In the genomic region with DNA sequence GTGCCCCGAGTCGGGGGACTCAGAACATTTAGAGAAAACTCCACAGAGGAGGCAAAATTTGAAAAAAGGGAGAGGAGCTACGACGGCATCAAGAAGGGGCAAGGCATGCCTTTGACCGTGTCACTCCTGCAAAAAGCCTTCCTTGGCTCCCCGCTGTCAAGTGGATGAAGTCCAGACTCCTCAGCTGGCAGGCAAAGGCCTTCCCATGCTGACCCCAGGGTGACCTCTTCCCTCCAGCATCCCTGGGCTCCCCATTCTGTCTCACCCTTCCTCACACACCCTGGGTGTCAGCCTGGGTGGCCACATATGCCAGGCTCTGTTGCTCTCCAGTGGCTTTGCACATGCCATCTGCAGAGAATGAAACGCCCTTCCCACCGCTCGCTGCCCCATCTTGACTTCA, we compare ENCODE assay signal across 17 cellular contexts.
"Had no signal": no experiment of that assay in that cellular context is flagged by ENCODE, and none has a peak within 500 bp of the region (broad histone marks: within the 10 kb centered on the region; RNA-seq: fewer than 3 reads in every experiment).

No MANE protein-coding gene starts in this region.

- H3K9me3 Mint-ChIP-seq: activated B cell treated with CpG ODN at 0.5 μM for 24 hours; activated CD4-positive, alpha-beta T cell treated with anti-CD3 and anti-CD28 coated beads, Interleukin-2, amount 10 ng/mL, durations not matched to agents 7 days and 5 days; activated naive CD4-positive, alpha-beta T cell treated with anti-CD3 and anti-CD28 coated beads, Interleukin-2, amount 10 ng/mL, durations not matched to agents 7 days and 5 days; activated T-helper 2 cell treated with anti-CD3 and anti-CD28 coated beads, Interferon-gamma antibody, Interleukin-2, Interleukin-4, amounts not matched to agents 10 μg/mL and 5 μg/mL and 100 μg/mL, durations not matched to agents 14 hours and 24 hours and 36 hours; natural killer cell treated with Interleukin-12 subunit alpha and Interleukin-12 subunit beta and Interleukin-15 and Interleukin-18, amount 100 ng/mL, for 72 hours; stimulated activated naive CD8-positive, alpha-beta T cell treated with anti-CD3 and anti-CD28 coated beads, Interleukin-15, Interleukin-2, amounts not matched to agents 100 ng/mL and 50 ng/mL, for 24 hours had no signal

- H3K4me1 ChIP-seq: breast epithelium, colonic mucosa had no signal

- FAIRE-seq: TTC549 had no signal

- H3K4me3 ChIP-seq: breast epithelium, colonic mucosa, vagina had no signal

- H3K27ac ChIP-seq: breast epithelium, colonic mucosa, vagina had no signal

- H3K4me3 Mint-ChIP-seq: activated B cell treated with CpG ODN at 0.5 μM for 24 hours; activated CD4-positive, alpha-beta T cell treated with anti-CD3 and anti-CD28 coated beads, Interleukin-2, amount 10 ng/mL, durations not matched to agents 7 days and 5 days; activated naive CD4-positive, alpha-beta T cell treated with anti-CD3 and anti-CD28 coated beads, Interleukin-2, amount 10 ng/mL, durations not matched to agents 7 days and 5 days; natural killer cell treated with Interleukin-12 subunit alpha and Interleukin-12 subunit beta and Interleukin-15 and Interleukin-18, amount 100 ng/mL, for 72 hours; stimulated activated naive CD8-positive, alpha-beta T cell treated with anti-CD3 and anti-CD28 coated beads, Interleukin-15, Interleukin-2, amounts not matched to agents 100 ng/mL and 50 ng/mL, for 24 hours had no signal

- H3K36me3 Mint-ChIP-seq: activated naive CD4-positive, alpha-beta T cell treated with anti-CD3 and anti-CD28 coated beads, Interleukin-2, amount 10 ng/mL, durations not matched to agents 7 days and 5 days; natural killer cell treated with Interleukin-12 subunit alpha and Interleukin-12 subunit beta and Interleukin-15 and Interleukin-18, amount 100 ng/mL, for 72 hours had no signal

- H3K27me3 ChIP-seq: breast epithelium, colonic mucosa, vagina had no signal

- H3K9me3 ChIP-seq: breast epithelium, colonic mucosa, vagina had no signal

- ATAC-seq: natural killer cell treated with Interleukin-12 subunit alpha and Interleukin-12 subunit beta and Interleukin-15 and Interleukin-18, amount 100 ng/mL, for 72 hours had no signal

- H3K27me3 Mint-ChIP-seq: stimulated activated naive CD8-positive, alpha-beta T cell treated with anti-CD3 and anti-CD28 coated beads, Interleukin-15, Interleukin-2, amounts not matched to agents 100 ng/mL and 50 ng/mL, for 24 hours had no signal

- H3K36me3 ChIP-seq: breast epithelium, colonic mucosa, vagina had no signal

- DNase-seq: activated B cell treated with CpG ODN at 0.5 μM for 24 hours; activated CD4-positive, alpha-beta T cell treated with anti-CD3 and anti-CD28 coated beads, Interleukin-2, amount 10 ng/mL, durations not matched to agents 7 days and 5 days; activated naive CD4-positive, alpha-beta T cell treated with anti-CD3 and anti-CD28 coated beads, Interleukin-2, amount 10 ng/mL, durations not matched to agents 7 days and 5 days; activated T-cell treated with anti-CD3 and anti-CD28 coated beads for 4 hours; anterior cingulate cortex; colonic mucosa; effector CD4-positive, alpha-beta T cell; hippocampal formation; stimulated activated CD4-positive, alpha-beta T cell treated with anti-CD3 and anti-CD28 coated beads, Interleukin-15, amount 100 ng/mL, for 24 hours; stimulated activated CD4-positive, alpha-beta T cell treated with anti-CD3 and anti-CD28 coated beads, Interleukin-4, amount 100 ng/mL, for 24 hours; T-helper 2 cell had no signal

- H3K27ac Mint-ChIP-seq: activated B cell treated with CpG ODN at 0.5 μM for 24 hours; activated CD4-positive, alpha-beta T cell treated with anti-CD3 and anti-CD28 coated beads, Interleukin-2, amount 10 ng/mL, durations not matched to agents 7 days and 5 days; activated naive CD4-positive, alpha-beta T cell treated with anti-CD3 and anti-CD28 coated beads, Interleukin-2, amount 10 ng/mL, durations not matched to agents 7 days and 5 days; activated T-helper 2 cell treated with anti-CD3 and anti-CD28 coated beads, Interferon-gamma antibody, Interleukin-2, Interleukin-4, amounts not matched to agents 10 μg/mL and 5 μg/mL and 100 μg/mL, durations not matched to agents 14 hours and 24 hours and 36 hours; stimulated activated naive CD8-positive, alpha-beta T cell treated with anti-CD3 and anti-CD28 coated beads, Interleukin-15, Interleukin-2, amounts not matched to agents 100 ng/mL and 50 ng/mL, for 24 hours had no signal
